9 cellular contexts compared by ENCODE assay signal in genomic region chr2:43175187-43175490, GRCh38. TPM values are rescaled to one million over a fixed set of nuclear protein-coding genes. Genes with fewer than 3 reads are reported as not detected.
A peak's percentile ranks its signal among the peaks of the same experiment; 100 is the strongest.
DNase-seq lines count a peak whose midpoint lies in the region; ATAC-seq and TF ChIP-seq lines count a peak whose summit lies in the region.
"Had no signal": no experiment of that assay in that cellular context is flagged by ENCODE, and none has a peak within 500 bp of the region (broad histone marks: within the 10 kb centered on the region; RNA-seq: fewer than 3 reads in every experiment).

No MANE protein-coding gene starts in this region.

- no peaks in the 10 kb centered on the region for H3K9me3 Mint-ChIP-seq in activated T-helper 1 cell treated with anti-CD3 and anti-CD28 coated beads, Interleukin-12 subunit alpha, Interleukin-12 subunit beta, Interleukin-2, Interleukin-4 antibody, amounts not matched to agents 30 ng/mL and 10 ng/mL and 1 ng/mL, durations not matched to agents 14 hours and 24 hours and 36 hours
- H3K9me3 Mint-ChIP-seq in stimulated activated effector memory CD8-positive, alpha-beta T cell treated with anti-CD3 and anti-CD28 coated beads, Interleukin-12 subunit alpha, Interleukin-12 subunit beta, amount 100 ng/mL, for 72 hours = no peaks in the 10 kb centered on the region
- no peaks in the 10 kb centered on the region for H3K9me3 Mint-ChIP-seq in osteocyte (ENCODE audit: unreplicated experiment)

- no peaks in the 10 kb centered on the region for H3K27me3 ChIP-seq in gastroesophageal sphincter

- peaks cover 68% of the 10 kb centered on the region for H3K4me1 Mint-ChIP-seq in activated T-helper 1 cell treated with anti-CD3 and anti-CD28 coated beads, Interleukin-12 subunit alpha, Interleukin-12 subunit beta, Interleukin-2, Interleukin-4 antibody, amounts not matched to agents 30 ng/mL and 10 ng/mL and 1 ng/mL, durations not matched to agents 14 hours and 24 hours and 36 hours (ENCODE audit: low read depth)
- peaks cover 67% of the 10 kb centered on the region for H3K4me1 Mint-ChIP-seq in stimulated activated effector memory CD8-positive, alpha-beta T cell treated with anti-CD3 and anti-CD28 coated beads, Interleukin-12 subunit alpha, Interleukin-12 subunit beta, amount 100 ng/mL, for 72 hours
- peaks cover 46% of the 10 kb centered on the region for H3K4me1 Mint-ChIP-seq in osteocyte (ENCODE audit: unreplicated experiment)

- no peak overlapping the region for H3K4me3 ChIP-seq in gastroesophageal sphincter
- H3K4me3 ChIP-seq: lung had no signal

- H3K27ac Mint-ChIP-seq in activated T-helper 1 cell treated with anti-CD3 and anti-CD28 coated beads, Interleukin-12 subunit alpha, Interleukin-12 subunit beta, Interleukin-2, Interleukin-4 antibody, amounts not matched to agents 30 ng/mL and 10 ng/mL and 1 ng/mL, durations not matched to agents 14 hours and 24 hours and 36 hours = peak overlapping the region; percentile 89
- peak overlapping the region; percentile 95 for H3K27ac Mint-ChIP-seq in stimulated activated effector memory CD8-positive, alpha-beta T cell treated with anti-CD3 and anti-CD28 coated beads, Interleukin-12 subunit alpha, Interleukin-12 subunit beta, amount 100 ng/mL, for 72 hours
- no peak overlapping the region for H3K27ac Mint-ChIP-seq in osteocyte (ENCODE audit: unreplicated experiment)

- peak overlapping the region in 3 of 4 donors; percentile 33 to 50 (median 41) for H3K27ac ChIP-seq in gastroesophageal sphincter

- intact Hi-C loops in activated T-helper 1 cell treated with anti-CD3 and anti-CD28 coated beads, Interleukin-12 subunit alpha, Interleukin-12 subunit beta, Interleukin-2, Interleukin-4 antibody, amounts not matched to agents 30 ng/mL and 10 ng/mL and 1 ng/mL, durations not matched to agents 14 hours and 24 hours and 36 hours (cut with micrococcal nuclease) = loop anchor here (2.0 kb wide), 1 partner anchor 38 kb away; no protein-coding TSS in a partner anchor

- no peak for ATAC-seq in gastroesophageal sphincter
- ATAC-seq in stimulated activated effector memory CD8-positive, alpha-beta T cell treated with anti-CD3 and anti-CD28 coated beads, Interleukin-12 subunit alpha, Interleukin-12 subunit beta, amount 100 ng/mL, for 72 hours = peak; percentile 39
- no peak for ATAC-seq in HG02981 (IDR thresholded peaks at IDR 0.05; ENCODE audit: unreplicated experiment)

- peak overlapping the region; percentile 3 for H3K4me3 Mint-ChIP-seq in activated T-helper 1 cell treated with anti-CD3 and anti-CD28 coated beads, Interleukin-12 subunit alpha, Interleukin-12 subunit beta, Interleukin-2, Interleukin-4 antibody, amounts not matched to agents 30 ng/mL and 10 ng/mL and 1 ng/mL, durations not matched to agents 14 hours and 24 hours and 36 hours
- H3K4me3 Mint-ChIP-seq in stimulated activated effector memory CD8-positive, alpha-beta T cell treated with anti-CD3 and anti-CD28 coated beads, Interleukin-12 subunit alpha, Interleukin-12 subunit beta, amount 100 ng/mL, for 72 hours = peak overlapping the region; percentile 62
- H3K4me3 Mint-ChIP-seq in osteocyte (ENCODE audit: unreplicated experiment) = no peak overlapping the region

- H3K36me3 Mint-ChIP-seq in activated T-helper 1 cell treated with anti-CD3 and anti-CD28 coated beads, Interleukin-12 subunit alpha, Interleukin-12 subunit beta, Interleukin-2, Interleukin-4 antibody, amounts not matched to agents 30 ng/mL and 10 ng/mL and 1 ng/mL, durations not matched to agents 14 hours and 24 hours and 36 hours (ENCODE audit: low read depth) = no peaks in the 10 kb centered on the region
- H3K36me3 Mint-ChIP-seq in stimulated activated effector memory CD8-positive, alpha-beta T cell treated with anti-CD3 and anti-CD28 coated beads, Interleukin-12 subunit alpha, Interleukin-12 subunit beta, amount 100 ng/mL, for 72 hours = no peaks in the 10 kb centered on the region
- no peaks in the 10 kb centered on the region for H3K36me3 Mint-ChIP-seq in osteocyte (ENCODE audit: unreplicated experiment)

- TF ChIP-seq POLR2A in gastroesophageal sphincter (IDR thresholded peaks at IDR 0.05) = no peak

- peaks cover 0 to 27% (median 0%) of the 10 kb centered on the region in 3 donors for H3K9me3 ChIP-seq in gastroesophageal sphincter

- H3K36me3 ChIP-seq in gastroesophageal sphincter = no peaks in the 10 kb centered on the region

- DNase-seq in DMS53 (lab: John Stamatoyannopoulos, UW) (peak; percentile 53), DMS53 treated with DMSO at 0.1 percent for 48 hours (lab: John Stamatoyannopoulos, UW; ENCODE audit: unreplicated experiment) (no peak), osteocyte (ENCODE audit: extremely low spot score, unreplicated experiment) (no peak), NCI-H526 treated with DMSO at 0.1 percent for 48 hours (lab: John Stamatoyannopoulos, UW) (no peak)
- DNase-seq in activated T-helper 1 cell treated with anti-CD3 and anti-CD28 coated beads, Interleukin-12 subunit alpha, Interleukin-12 subunit beta, Interleukin-2, Interleukin-4 antibody, amounts not matched to agents 30 ng/mL and 10 ng/mL and 1 ng/mL, durations not matched to agents 14 hours and 24 hours and 36 hours (ENCODE audit: low spot score) = no peak
- no peak for DNase-seq in stimulated activated effector memory CD8-positive, alpha-beta T cell treated with anti-CD3 and anti-CD28 coated beads, Interleukin-12 subunit alpha, Interleukin-12 subunit beta, amount 100 ng/mL, for 72 hours (ENCODE audit: low spot score in 2 of 2)

- TF ChIP-seq EP300 in gastroesophageal sphincter (IDR thresholded peaks at IDR 0.05) = no peak

- no peak for TF ChIP-seq CTCF in gastroesophageal sphincter (IDR thresholded peaks at IDR 0.05)
- no peak for TF ChIP-seq CTCF in osteocyte (IDR thresholded peaks at IDR 0.05)

- no peaks in the 10 kb centered on the region for H3K27me3 Mint-ChIP-seq in activated T-helper 1 cell treated with anti-CD3 and anti-CD28 coated beads, Interleukin-12 subunit alpha, Interleukin-12 subunit beta, Interleukin-2, Interleukin-4 antibody, amounts not matched to agents 30 ng/mL and 10 ng/mL and 1 ng/mL, durations not matched to agents 14 hours and 24 hours and 36 hours (ENCODE audit: insufficient read depth)
- H3K27me3 Mint-ChIP-seq in osteocyte (ENCODE audit: unreplicated experiment) = no peaks in the 10 kb centered on the region

- peaks cover 0 to 34% (median 11%) of the 10 kb centered on the region in 3 donors for H3K4me1 ChIP-seq in gastroesophageal sphincter

RNA-seq across cellular contexts. Expression of gene ZFP36L2, which starts 51.3 kb away (rescaled TPM):
- total RNA-seq in activated T-helper 1 cell treated with anti-CD3 and anti-CD28 coated beads, Interleukin-12 subunit alpha, Interleukin-12 subunit beta, Interleukin-2, Interleukin-4 antibody, amounts not matched to agents 30 ng/mL and 10 ng/mL and 1 ng/mL, durations not matched to agents 14 hours and 24 hours and 36 hours = 92.3 TPM in 2 replicates
- 10 to 100 TPM; 50.9 to 83.2 (median 73.4) TPM for total RNA-seq in gastroesophageal sphincter
- total RNA-seq in osteocyte = 87.9 and 88.0 TPM in 2 replicates
